ENCODE assay signal across 1 cellular context in genomic region chr16:67987460-67988160, GRCh38.
TF ChIP-seq lines count a peak whose summit lies in the region.

No MANE protein-coding gene starts in this region.

TF ChIP-seq in endothelial cell of umbilical vein, 7 proteins besides CTCF, POLR2A, EP300 and RAD21 (continued from another document):
- TF ChIP-seq MYC (IDR thresholded peaks at IDR 0.05; ENCODE audit: low read depth, low read length) (no peak), EZH2 (IDR thresholded peaks at IDR 0.05; ENCODE audit: borderline replicate concordance, low read depth, low read length, severe bottlenecking) (no peak), GATA2 (IDR thresholded peaks at IDR 0.05; ENCODE audit: insufficient read depth, insufficient read length, low read depth, low read length) (no peak), FOS (IDR thresholded peaks at IDR 0.05; ENCODE audit: borderline replicate concordance, insufficient read depth, low read length) (no peak), JUN (IDR thresholded peaks at IDR 0.05; ENCODE audit: borderline replicate concordance, insufficient read depth, insufficient read length, low read depth) (no peak), MAX (IDR thresholded peaks at IDR 0.05; ENCODE audit: insufficient read depth, insufficient read length) (no peak)
